ENCODE assay signal across 18 cellular contexts in the genomic region with DNA sequence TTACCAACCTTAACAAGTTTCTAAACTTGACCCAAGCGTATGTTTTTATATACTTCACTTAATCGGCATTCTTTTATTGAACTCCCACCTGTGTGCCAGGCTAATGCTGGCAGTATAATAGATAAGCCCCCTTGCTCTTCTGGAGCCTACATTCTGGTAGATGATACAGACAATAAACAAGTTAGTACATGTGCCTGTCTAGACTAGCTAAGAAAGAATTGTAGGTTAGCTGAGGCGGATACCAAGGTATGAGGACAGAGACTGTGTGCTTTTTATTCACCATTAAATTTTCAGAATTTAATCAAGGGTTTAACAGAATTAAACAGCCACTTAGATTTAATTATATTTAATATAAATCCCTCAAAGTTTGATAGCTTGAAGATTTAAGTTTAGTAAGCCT.
A peak's percentile ranks its signal among the peaks of the same experiment; 100 is the strongest.
DNase-seq lines count a peak whose midpoint lies in the region; ATAC-seq and TF ChIP-seq lines count a peak whose summit lies in the region.
"Had no signal": no experiment of that assay in that cellular context is flagged by ENCODE, and none has a peak within 500 bp of the region (broad histone marks: within the 10 kb centered on the region; RNA-seq: fewer than 3 reads in every experiment).

No MANE protein-coding gene starts in this region.

- H3K27ac Mint-ChIP-seq in activated naive CD4-positive, alpha-beta T cell treated with anti-CD3 and anti-CD28 coated beads, Interleukin-2, amount 50 U/mL, for 24 hours: peak overlapping the region; percentile 51
- H3K27ac Mint-ChIP-seq in stimulated activated memory B cell treated with anti-CD40 and anti-IgM and Interleukin-4, amounts not matched to agents 10 μg/mL and 1 μg/mL and 100 μg/mL, for 72 hours: peak overlapping the region; percentile 22
- H3K27ac Mint-ChIP-seq: CD8-positive, alpha-beta T cell had no signal

- no peak for TF ChIP-seq CTCF in RWPE1 (conservative IDR thresholded peaks at IDR 0.05; ENCODE audit: low read depth)

- H3K27ac ChIP-seq in RWPE1: no peak overlapping the region
- H3K27ac ChIP-seq in epithelial cell of prostate: peak overlapping the region; percentile 76
- H3K27ac ChIP-seq: BLaER1 had no signal

- peaks cover 18% of the 10 kb centered on the region for H3K4me1 Mint-ChIP-seq in activated naive CD4-positive, alpha-beta T cell treated with anti-CD3 and anti-CD28 coated beads, Interleukin-2, amount 50 U/mL, for 24 hours
- no peaks in the 10 kb centered on the region for H3K4me1 Mint-ChIP-seq in stimulated activated memory B cell treated with anti-CD40 and anti-IgM and Interleukin-4, amounts not matched to agents 10 μg/mL and 1 μg/mL and 100 μg/mL, for 72 hours

- ATAC-seq in stimulated activated memory B cell treated with anti-CD40 and anti-IgM and Interleukin-4, amounts not matched to agents 10 μg/mL and 1 μg/mL and 100 μg/mL, for 72 hours: no peak
- ATAC-seq: CD8-positive, alpha-beta T cell; K562; Panc1; Right ventricle myocardium inferior had no signal

- H3K9me3 Mint-ChIP-seq in activated naive CD4-positive, alpha-beta T cell treated with anti-CD3 and anti-CD28 coated beads, Interleukin-2, amount 50 U/mL, for 24 hours: no peaks in the 10 kb centered on the region
- no peaks in the 10 kb centered on the region for H3K9me3 Mint-ChIP-seq in stimulated activated memory B cell treated with anti-CD40 and anti-IgM and Interleukin-4, amounts not matched to agents 10 μg/mL and 1 μg/mL and 100 μg/mL, for 72 hours
- H3K9me3 Mint-ChIP-seq: CD8-positive, alpha-beta T cell had no signal

- H3K27me3 Mint-ChIP-seq in activated naive CD4-positive, alpha-beta T cell treated with anti-CD3 and anti-CD28 coated beads, Interleukin-2, amount 50 U/mL, for 24 hours: no peaks in the 10 kb centered on the region
- no peaks in the 10 kb centered on the region for H3K27me3 Mint-ChIP-seq in stimulated activated memory B cell treated with anti-CD40 and anti-IgM and Interleukin-4, amounts not matched to agents 10 μg/mL and 1 μg/mL and 100 μg/mL, for 72 hours

- no peak for DNase-seq in activated naive CD4-positive, alpha-beta T cell treated with anti-CD3 and anti-CD28 coated beads, Interleukin-2, amount 50 U/mL, for 16 hours
- peak; percentile 8 for DNase-seq in RWPE1 (ENCODE audit: low spot score)
- no peak for DNase-seq in epithelial cell of prostate (ENCODE audit: low read depth, low spot score)
- DNase-seq in C1 segment of cervical spinal cord (lab: John Stamatoyannopoulos, UW): no peak
- no peak for DNase-seq in NCI-H128 (lab: John Stamatoyannopoulos, UW; ENCODE audit: unreplicated experiment)
- DNase-seq: CD8-positive, alpha-beta T cell; EL; GOT3; NCI-H1105; NCI-H1694; NCI-H2081 treated with DMSO at 0.1 percent for 48 hours; NCI-H446 treated with DMSO at 0.1 percent for 48 hours had no signal

- H3K4me3 Mint-ChIP-seq in activated naive CD4-positive, alpha-beta T cell treated with anti-CD3 and anti-CD28 coated beads, Interleukin-2, amount 50 U/mL, for 24 hours: no peak overlapping the region
- H3K4me3 Mint-ChIP-seq in stimulated activated memory B cell treated with anti-CD40 and anti-IgM and Interleukin-4, amounts not matched to agents 10 μg/mL and 1 μg/mL and 100 μg/mL, for 72 hours: no peak overlapping the region
- H3K4me3 Mint-ChIP-seq: CD8-positive, alpha-beta T cell had no signal

- CTCF ChIA-PET in RWPE1 (lab: Yijun Ruan, JAX): no interaction called here

- H3K36me3 Mint-ChIP-seq in activated naive CD4-positive, alpha-beta T cell treated with anti-CD3 and anti-CD28 coated beads, Interleukin-2, amount 50 U/mL, for 24 hours: peaks cover 30% of the 10 kb centered on the region
- peaks cover 65% of the 10 kb centered on the region for H3K36me3 Mint-ChIP-seq in stimulated activated memory B cell treated with anti-CD40 and anti-IgM and Interleukin-4, amounts not matched to agents 10 μg/mL and 1 μg/mL and 100 μg/mL, for 72 hours

- POLR2A ChIA-PET in RWPE1 (lab: Yijun Ruan, JAX; ENCODE audit: low non-redundant PET): interaction anchor here (0.6 kb wide), 1 partner anchor 69 kb away, joined by 6 read pairs; no protein-coding TSS in a partner anchor
